In the genomic region with DNA sequence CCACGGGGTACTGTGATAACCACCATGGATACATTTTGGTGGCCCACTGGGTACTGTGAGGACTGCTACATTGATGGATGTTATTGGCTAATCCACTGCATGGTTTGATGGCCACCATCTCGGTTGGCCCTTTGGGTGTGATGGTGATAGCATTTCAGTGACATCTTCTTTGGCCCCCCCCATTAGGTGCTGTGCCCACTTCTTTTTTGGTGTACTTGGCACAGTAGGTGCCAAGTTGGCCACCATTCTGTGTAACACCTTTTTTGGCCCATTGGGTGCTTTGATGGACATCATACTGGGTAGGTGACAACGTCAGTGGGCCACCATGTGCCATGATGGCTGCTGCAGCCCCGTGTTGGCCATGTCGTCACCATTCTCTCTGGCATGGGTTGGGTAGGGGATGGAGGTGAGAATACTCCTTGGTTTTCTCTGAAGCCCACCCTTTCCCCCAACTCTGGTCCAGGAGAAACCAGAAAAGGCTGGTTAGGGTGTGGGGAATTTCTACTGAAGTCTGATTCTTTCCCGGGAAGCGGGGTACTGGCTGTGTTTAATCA, we compare ENCODE assay signal across 1 cellular context.
TF ChIP-seq lines count a peak whose summit lies in the region.

No MANE protein-coding gene starts in this region.

TF ChIP-seq in HepG2, 621 proteins besides CTCF, POLR2A, EP300 and RAD21 (continued from another document and continues in another):
- TF ChIP-seq, protein P1, sequence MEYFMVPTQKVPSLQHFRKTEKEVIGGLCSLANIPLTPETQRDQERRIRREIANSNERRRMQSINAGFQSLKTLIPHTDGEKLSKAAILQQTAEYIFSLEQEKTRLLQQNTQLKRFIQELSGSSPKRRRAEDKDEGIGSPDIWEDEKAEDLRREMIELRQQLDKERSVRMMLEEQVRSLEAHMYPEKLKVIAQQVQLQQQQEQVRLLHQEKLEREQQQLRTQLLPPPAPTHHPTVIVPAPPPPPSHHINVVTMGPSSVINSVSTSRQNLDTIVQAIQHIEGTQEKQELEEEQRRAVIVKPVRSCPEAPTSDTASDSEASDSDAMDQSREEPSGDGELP (IDR thresholded peaks at IDR 0.05; ENCODE audit: borderline replicate concordance, low read depth), result no peak
- peak; percentile 30; the same call in 1 of the 2 replicates for TF ChIP-seq ZMAT3 (CRISPR knock-in tag; conservative IDR thresholded peaks at IDR 0.05)
- TF ChIP-seq ZNF788 (CRISPR knock-in tag; IDR thresholded peaks at IDR 0.05; ENCODE audit: borderline replicate concordance), result no peak
- no peak for TF ChIP-seq NR1H2 (CRISPR knock-in tag; IDR thresholded peaks at IDR 0.05; ENCODE audit: borderline replicate concordance, low read depth)
- TF ChIP-seq, protein P2, sequence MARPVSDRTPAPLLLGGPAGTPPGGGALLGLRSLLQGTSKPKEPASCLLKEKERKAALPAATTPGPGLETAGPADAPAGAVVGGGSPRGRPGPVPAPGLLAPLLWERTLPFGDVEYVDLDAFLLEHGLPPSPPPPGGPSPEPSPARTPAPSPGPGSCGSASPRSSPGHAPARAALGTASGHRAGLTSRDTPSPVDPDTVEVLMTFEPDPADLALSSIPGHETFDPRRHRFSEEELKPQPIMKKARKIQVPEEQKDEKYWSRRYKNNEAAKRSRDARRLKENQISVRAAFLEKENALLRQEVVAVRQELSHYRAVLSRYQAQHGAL (CRISPR knock-in tag; IDR thresholded peaks at IDR 0.05; ENCODE audit: not compliant biosample characterization), result no peak
- TF ChIP-seq ZFP36L2 (CRISPR knock-in tag; IDR thresholded peaks at IDR 0.05), result no peak
- no peak for TF ChIP-seq TCF12 (IDR thresholded peaks at IDR 0.05)
- no peak for TF ChIP-seq TCF12 (CRISPR knock-in tag; IDR thresholded peaks at IDR 0.05)
- TF ChIP-seq MTA1 (CRISPR knock-in tag; IDR thresholded peaks at IDR 0.05; ENCODE audit: borderline replicate concordance), result no peak
- TF ChIP-seq, protein P3, sequence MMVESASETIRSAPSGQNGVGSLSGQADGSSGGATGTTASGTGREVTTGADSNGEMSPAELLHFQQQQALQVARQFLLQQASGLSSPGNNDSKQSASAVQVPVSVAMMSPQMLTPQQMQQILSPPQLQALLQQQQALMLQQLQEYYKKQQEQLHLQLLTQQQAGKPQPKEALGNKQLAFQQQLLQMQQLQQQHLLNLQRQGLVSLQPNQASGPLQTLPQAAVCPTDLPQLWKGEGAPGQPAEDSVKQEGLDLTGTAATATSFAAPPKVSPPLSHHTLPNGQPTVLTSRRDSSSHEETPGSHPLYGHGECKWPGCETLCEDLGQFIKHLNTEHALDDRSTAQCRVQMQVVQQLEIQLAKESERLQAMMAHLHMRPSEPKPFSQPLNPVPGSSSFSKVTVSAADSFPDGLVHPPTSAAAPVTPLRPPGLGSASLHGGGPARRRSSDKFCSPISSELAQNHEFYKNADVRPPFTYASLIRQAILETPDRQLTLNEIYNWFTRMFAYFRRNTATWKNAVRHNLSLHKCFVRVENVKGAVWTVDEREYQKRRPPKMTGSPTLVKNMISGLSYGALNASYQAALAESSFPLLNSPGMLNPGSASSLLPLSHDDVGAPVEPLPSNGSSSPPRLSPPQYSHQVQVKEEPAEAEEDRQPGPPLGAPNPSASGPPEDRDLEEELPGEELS (CRISPR knock-in tag; IDR thresholded peaks at IDR 0.05), result no peak
- TF ChIP-seq, protein P4, sequence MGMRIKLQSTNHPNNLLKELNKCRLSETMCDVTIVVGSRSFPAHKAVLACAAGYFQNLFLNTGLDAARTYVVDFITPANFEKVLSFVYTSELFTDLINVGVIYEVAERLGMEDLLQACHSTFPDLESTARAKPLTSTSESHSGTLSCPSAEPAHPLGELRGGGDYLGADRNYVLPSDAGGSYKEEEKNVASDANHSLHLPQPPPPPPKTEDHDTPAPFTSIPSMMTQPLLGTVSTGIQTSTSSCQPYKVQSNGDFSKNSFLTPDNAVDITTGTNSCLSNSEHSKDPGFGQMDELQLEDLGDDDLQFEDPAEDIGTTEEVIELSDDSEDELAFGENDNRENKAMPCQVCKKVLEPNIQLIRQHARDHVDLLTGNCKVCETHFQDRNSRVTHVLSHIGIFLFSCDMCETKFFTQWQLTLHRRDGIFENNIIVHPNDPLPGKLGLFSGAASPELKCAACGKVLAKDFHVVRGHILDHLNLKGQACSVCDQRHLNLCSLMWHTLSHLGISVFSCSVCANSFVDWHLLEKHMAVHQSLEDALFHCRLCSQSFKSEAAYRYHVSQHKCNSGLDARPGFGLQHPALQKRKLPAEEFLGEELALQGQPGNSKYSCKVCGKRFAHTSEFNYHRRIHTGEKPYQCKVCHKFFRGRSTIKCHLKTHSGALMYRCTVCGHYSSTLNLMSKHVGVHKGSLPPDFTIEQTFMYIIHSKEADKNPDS (CRISPR knock-in tag; IDR thresholded peaks at IDR 0.05), result no peak
- TF ChIP-seq, protein P5, sequence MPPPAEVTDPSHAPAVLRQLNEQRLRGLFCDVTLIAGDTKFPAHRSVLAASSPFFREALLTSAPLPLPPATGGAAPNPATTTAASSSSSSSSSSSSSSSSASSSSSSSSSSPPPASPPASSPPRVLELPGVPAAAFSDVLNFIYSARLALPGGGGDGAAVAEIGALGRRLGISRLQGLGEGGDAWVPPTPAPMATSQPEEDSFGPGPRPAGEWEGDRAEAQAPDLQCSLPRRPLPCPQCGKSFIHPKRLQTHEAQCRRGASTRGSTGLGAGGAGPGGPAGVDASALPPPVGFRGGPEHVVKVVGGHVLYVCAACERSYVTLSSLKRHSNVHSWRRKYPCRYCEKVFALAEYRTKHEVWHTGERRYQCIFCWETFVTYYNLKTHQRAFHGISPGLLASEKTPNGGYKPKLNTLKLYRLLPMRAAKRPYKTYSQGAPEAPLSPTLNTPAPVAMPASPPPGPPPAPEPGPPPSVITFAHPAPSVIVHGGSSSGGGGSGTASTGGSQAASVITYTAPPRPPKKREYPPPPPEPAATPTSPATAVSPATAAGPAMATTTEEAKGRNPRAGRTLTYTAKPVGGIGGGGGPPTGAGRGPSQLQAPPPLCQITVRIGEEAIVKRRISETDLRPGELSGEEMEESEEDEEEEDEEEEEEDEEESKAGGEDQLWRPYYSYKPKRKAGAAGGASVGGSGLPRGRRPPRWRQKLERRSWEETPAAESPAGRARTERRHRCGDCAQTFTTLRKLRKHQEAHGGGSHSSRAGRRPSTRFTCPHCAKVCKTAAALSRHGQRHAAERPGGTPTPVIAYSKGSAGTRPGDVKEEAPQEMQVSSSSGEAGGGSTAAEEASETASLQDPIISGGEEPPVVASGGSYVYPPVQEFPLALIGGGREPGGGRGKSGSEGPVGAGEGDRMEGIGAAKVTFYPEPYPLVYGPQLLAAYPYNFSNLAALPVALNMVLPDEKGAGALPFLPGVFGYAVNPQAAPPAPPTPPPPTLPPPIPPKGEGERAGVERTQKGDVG (CRISPR knock-in tag; IDR thresholded peaks at IDR 0.05; ENCODE audit: borderline replicate concordance), result no peak
- peak; percentile 56; the same call in 1 of the 2 replicates for TF ChIP-seq ZNF572 (CRISPR knock-in tag; IDR thresholded peaks at IDR 0.05)
- TF ChIP-seq, protein P6, sequence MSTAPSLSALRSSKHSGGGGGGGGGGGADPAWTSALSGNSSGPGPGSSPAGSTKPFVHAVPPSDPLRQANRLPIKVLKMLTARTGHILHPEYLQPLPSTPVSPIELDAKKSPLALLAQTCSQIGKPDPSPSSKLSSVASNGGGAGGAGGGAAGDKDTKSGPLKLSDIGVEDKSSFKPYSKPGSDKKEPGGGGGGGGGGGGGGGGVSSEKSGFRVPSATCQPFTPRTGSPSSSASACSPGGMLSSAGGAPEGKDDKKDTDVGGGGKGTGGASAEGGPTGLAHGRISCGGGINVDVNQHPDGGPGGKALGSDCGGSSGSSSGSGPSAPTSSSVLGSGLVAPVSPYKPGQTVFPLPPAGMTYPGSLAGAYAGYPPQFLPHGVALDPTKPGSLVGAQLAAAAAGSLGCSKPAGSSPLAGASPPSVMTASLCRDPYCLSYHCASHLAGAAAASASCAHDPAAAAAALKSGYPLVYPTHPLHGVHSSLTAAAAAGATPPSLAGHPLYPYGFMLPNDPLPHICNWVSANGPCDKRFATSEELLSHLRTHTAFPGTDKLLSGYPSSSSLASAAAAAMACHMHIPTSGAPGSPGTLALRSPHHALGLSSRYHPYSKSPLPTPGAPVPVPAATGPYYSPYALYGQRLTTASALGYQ (CRISPR knock-in tag; IDR thresholded peaks at IDR 0.05), result no peak
- TF ChIP-seq RBM22 (optimal IDR thresholded peaks at IDR 0.05; ENCODE audit: low read length), result peak; percentile 72
- no peak for TF ChIP-seq ZNF773 (CRISPR knock-in tag; IDR thresholded peaks at IDR 0.05; ENCODE audit: borderline replicate concordance)
- no peak for TF ChIP-seq NCOA5 (CRISPR knock-in tag; IDR thresholded peaks at IDR 0.05)
- no peak for TF ChIP-seq ZNF780A (CRISPR knock-in tag; IDR thresholded peaks at IDR 0.05)
- no peak for TF ChIP-seq ZNF331 (CRISPR knock-in tag; IDR thresholded peaks at IDR 0.05)
- 0 out of 2 replicates have a peak, but pooled peaks have one; percentile 10 for TF ChIP-seq PAF1 (CRISPR knock-in tag; IDR thresholded peaks at IDR 0.05)
- TF ChIP-seq SAFB2 (CRISPR knock-in tag; IDR thresholded peaks at IDR 0.05; ENCODE audit: borderline replicate concordance, low read depth), result no peak
- TF ChIP-seq, protein P7, sequence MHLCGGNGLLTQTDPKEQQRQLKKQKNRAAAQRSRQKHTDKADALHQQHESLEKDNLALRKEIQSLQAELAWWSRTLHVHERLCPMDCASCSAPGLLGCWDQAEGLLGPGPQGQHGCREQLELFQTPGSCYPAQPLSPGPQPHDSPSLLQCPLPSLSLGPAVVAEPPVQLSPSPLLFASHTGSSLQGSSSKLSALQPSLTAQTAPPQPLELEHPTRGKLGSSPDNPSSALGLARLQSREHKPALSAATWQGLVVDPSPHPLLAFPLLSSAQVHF (CRISPR knock-in tag; IDR thresholded peaks at IDR 0.05), result no peak
- TF ChIP-seq MZF1 (CRISPR knock-in tag; IDR thresholded peaks at IDR 0.05; ENCODE audit: borderline replicate concordance), result no peak
- TF ChIP-seq MEIS1 (CRISPR knock-in tag; IDR thresholded peaks at IDR 0.05; ENCODE audit: borderline replicate concordance), result no peak
- TF ChIP-seq ZNF672 (CRISPR knock-in tag; IDR thresholded peaks at IDR 0.05), result no peak
- TF ChIP-seq, protein P8, sequence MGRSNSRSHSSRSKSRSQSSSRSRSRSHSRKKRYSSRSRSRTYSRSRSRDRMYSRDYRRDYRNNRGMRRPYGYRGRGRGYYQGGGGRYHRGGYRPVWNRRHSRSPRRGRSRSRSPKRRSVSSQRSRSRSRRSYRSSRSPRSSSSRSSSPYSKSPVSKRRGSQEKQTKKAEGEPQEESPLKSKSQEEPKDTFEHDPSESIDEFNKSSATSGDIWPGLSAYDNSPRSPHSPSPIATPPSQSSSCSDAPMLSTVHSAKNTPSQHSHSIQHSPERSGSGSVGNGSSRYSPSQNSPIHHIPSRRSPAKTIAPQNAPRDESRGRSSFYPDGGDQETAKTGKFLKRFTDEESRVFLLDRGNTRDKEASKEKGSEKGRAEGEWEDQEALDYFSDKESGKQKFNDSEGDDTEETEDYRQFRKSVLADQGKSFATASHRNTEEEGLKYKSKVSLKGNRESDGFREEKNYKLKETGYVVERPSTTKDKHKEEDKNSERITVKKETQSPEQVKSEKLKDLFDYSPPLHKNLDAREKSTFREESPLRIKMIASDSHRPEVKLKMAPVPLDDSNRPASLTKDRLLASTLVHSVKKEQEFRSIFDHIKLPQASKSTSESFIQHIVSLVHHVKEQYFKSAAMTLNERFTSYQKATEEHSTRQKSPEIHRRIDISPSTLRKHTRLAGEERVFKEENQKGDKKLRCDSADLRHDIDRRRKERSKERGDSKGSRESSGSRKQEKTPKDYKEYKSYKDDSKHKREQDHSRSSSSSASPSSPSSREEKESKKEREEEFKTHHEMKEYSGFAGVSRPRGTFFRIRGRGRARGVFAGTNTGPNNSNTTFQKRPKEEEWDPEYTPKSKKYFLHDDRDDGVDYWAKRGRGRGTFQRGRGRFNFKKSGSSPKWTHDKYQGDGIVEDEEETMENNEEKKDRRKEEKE (IDR thresholded peaks at IDR 0.05), result no peak
- TF ChIP-seq NFE2L1 (CRISPR knock-in tag; IDR thresholded peaks at IDR 0.05; ENCODE audit: borderline replicate concordance), result no peak
- TF ChIP-seq, protein P9, sequence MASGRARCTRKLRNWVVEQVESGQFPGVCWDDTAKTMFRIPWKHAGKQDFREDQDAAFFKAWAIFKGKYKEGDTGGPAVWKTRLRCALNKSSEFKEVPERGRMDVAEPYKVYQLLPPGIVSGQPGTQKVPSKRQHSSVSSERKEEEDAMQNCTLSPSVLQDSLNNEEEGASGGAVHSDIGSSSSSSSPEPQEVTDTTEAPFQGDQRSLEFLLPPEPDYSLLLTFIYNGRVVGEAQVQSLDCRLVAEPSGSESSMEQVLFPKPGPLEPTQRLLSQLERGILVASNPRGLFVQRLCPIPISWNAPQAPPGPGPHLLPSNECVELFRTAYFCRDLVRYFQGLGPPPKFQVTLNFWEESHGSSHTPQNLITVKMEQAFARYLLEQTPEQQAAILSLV (CRISPR knock-in tag; IDR thresholded peaks at IDR 0.05; ENCODE audit: borderline replicate concordance), result no peak
- TF ChIP-seq, protein P10, sequence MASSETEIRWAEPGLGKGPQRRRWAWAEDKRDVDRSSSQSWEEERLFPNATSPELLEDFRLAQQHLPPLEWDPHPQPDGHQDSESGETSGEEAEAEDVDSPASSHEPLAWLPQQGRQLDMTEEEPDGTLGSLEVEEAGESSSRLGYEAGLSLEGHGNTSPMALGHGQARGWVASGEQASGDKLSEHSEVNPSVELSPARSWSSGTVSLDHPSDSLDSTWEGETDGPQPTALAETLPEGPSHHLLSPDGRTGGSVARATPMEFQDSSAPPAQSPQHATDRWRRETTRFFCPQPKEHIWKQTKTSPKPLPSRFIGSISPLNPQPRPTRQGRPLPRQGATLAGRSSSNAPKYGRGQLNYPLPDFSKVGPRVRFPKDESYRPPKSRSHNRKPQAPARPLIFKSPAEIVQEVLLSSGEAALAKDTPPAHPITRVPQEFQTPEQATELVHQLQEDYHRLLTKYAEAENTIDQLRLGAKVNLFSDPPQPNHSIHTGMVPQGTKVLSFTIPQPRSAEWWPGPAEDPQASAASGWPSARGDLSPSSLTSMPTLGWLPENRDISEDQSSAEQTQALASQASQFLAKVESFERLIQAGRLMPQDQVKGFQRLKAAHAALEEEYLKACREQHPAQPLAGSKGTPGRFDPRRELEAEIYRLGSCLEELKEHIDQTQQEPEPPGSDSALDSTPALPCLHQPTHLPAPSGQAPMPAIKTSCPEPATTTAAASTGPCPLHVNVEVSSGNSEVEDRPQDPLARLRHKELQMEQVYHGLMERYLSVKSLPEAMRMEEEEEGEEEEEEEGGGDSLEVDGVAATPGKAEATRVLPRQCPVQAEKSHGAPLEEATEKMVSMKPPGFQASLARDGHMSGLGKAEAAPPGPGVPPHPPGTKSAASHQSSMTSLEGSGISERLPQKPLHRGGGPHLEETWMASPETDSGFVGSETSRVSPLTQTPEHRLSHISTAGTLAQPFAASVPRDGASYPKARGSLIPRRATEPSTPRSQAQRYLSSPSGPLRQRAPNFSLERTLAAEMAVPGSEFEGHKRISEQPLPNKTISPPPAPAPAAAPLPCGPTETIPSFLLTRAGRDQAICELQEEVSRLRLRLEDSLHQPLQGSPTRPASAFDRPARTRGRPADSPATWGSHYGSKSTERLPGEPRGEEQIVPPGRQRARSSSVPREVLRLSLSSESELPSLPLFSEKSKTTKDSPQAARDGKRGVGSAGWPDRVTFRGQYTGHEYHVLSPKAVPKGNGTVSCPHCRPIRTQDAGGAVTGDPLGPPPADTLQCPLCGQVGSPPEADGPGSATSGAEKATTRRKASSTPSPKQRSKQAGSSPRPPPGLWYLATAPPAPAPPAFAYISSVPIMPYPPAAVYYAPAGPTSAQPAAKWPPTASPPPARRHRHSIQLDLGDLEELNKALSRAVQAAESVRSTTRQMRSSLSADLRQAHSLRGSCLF (CRISPR knock-in tag; IDR thresholded peaks at IDR 0.05; ENCODE audit: borderline replicate concordance), result 0 out of 2 replicates have a peak, but pooled peaks have one; percentile 50
- TF ChIP-seq ZKSCAN5 (CRISPR knock-in tag; IDR thresholded peaks at IDR 0.05), result no peak
- peak; percentile 46; the same call in 1 of the 2 replicates for TF ChIP-seq ZFP37 (CRISPR knock-in tag; IDR thresholded peaks at IDR 0.05; ENCODE audit: borderline replicate concordance)
- TF ChIP-seq ZFAT (CRISPR knock-in tag; conservative IDR thresholded peaks at IDR 0.05), result no peak
- no peak for TF ChIP-seq SMARCE1 (IDR thresholded peaks at IDR 0.05; ENCODE audit: borderline replicate concordance)
